In genomic region chr18:24055009-24055804, GRCh38 we compare ENCODE assay signal across 13 cellular contexts. TPM values are rescaled to one million over a fixed set of nuclear protein-coding genes. Genes with fewer than 3 reads are reported as not detected.
DNase-seq lines count a peak whose midpoint lies in the region; ATAC-seq and TF ChIP-seq lines count a peak whose summit lies in the region.
"Had no signal": no experiment of that assay in that cellular context is flagged by ENCODE, and none has a peak within 500 bp of the region (broad histone marks: within the 10 kb centered on the region; RNA-seq: fewer than 3 reads in every experiment).

No MANE protein-coding gene starts in this region.

- H3K36me3 ChIP-seq in BLaER1 treated with 17β-estradiol and CSF1 and Interleukin-3, amounts not matched to agents 10 nM and 100 nM: peaks cover 3 to 30% (median 13%) of the 10 kb centered on the region in 11 experiments; a peak in 14 of 22 replicates
- H3K36me3 ChIP-seq in OCI-LY7 (ENCODE audit: insufficient read depth, low read length) (no peaks in the 10 kb centered on the region), SJCRH30 (no peaks in the 10 kb centered on the region)
- H3K36me3 ChIP-seq: gastroesophageal sphincter, Peyer's patch had no signal

- intact Hi-C loops in OCI-LY7 (cut with micrococcal nuclease; ENCODE audit: unreplicated experiment): loop anchor here (5.0 kb wide), 1 partner anchor 52 kb away; no protein-coding TSS in a partner anchor

- H3K9me3 Mint-ChIP-seq in immature natural killer cell: no peaks in the 10 kb centered on the region
- peaks cover 9% of the 10 kb centered on the region for H3K9me3 Mint-ChIP-seq in WTC11

- TF ChIP-seq CTCF in OCI-LY7 (conservative IDR thresholded peaks at IDR 0.05; ENCODE audit: low read length) (no peak), WTC11 (IDR thresholded peaks at IDR 0.05) (no peak)

- H3K9me2 ChIP-seq in OCI-LY7 (ENCODE audit: insufficient read depth, low read length): no peaks in the 10 kb centered on the region

- no peak overlapping the region for H3K9ac ChIP-seq in BLaER1 treated with 17β-estradiol and CSF1 and Interleukin-3, amounts not matched to agents 10 nM and 100 nM

- no peak overlapping the region for H2AFZ ChIP-seq in OCI-LY7 (ENCODE audit: low read length)

- BruUV-seq in OCI-LY7 (replicated peaks; lab: Mats Ljungman, UMichigan): TSS peak; percentile 14

- peaks cover 0 to 98% (median 50%) of the 10 kb centered on the region in 11 experiments; a peak in 15 of 22 replicates for H4K20me1 ChIP-seq in BLaER1 treated with 17β-estradiol and CSF1 and Interleukin-3, amounts not matched to agents 10 nM and 100 nM
- H4K20me1 ChIP-seq in OCI-LY7 (ENCODE audit: insufficient read depth, low read length): 0 out of 2 replicates have a peak, but pooled peaks cover 6% of the 10 kb centered on the region

- H3K36me3 Mint-ChIP-seq in immature natural killer cell: peaks cover 0 to 5% (median 3%) of the 10 kb centered on the region in 3 donors
- peaks cover 7% of the 10 kb centered on the region; the same call in 1 of the 2 replicates for H3K36me3 Mint-ChIP-seq in WTC11

- H3K4me1 Mint-ChIP-seq in immature natural killer cell (peaks cover 71 to 88% of the 10 kb centered on the region in 2 donors), WTC11 (peaks cover 32% of the 10 kb centered on the region)

- H3K4me3 ChIP-seq in BLaER1 treated with 17β-estradiol and CSF1 and Interleukin-3, amounts not matched to agents 10 nM and 100 nM: no peak overlapping the region
- H3K4me3 ChIP-seq in OCI-LY7 (ENCODE audit: low read depth, low read length, poor library complexity, severe bottlenecking) (no peak overlapping the region), SJCRH30 (no peak overlapping the region)
- H3K4me3 ChIP-seq: gastroesophageal sphincter, Peyer's patch had no signal

- peaks cover 5 to 21% (median 16%) of the 10 kb centered on the region in 11 experiments; a peak in 15 of 22 replicates for H3K9me3 ChIP-seq in BLaER1 treated with 17β-estradiol and CSF1 and Interleukin-3, amounts not matched to agents 10 nM and 100 nM (replicated peaks in 1 of 11)
- H3K9me3 ChIP-seq in OCI-LY7 (ENCODE audit: low read length) (no peaks in the 10 kb centered on the region), SJCRH30 (replicated peaks) (no peaks in the 10 kb centered on the region)
- H3K9me3 ChIP-seq: gastroesophageal sphincter, Peyer's patch had no signal

- no peaks in the 10 kb centered on the region for H3K27me3 ChIP-seq in BLaER1 treated with 17β-estradiol and CSF1 and Interleukin-3, amounts not matched to agents 10 nM and 100 nM
- no peaks in the 10 kb centered on the region for H3K27me3 ChIP-seq in SJCRH30
- H3K27me3 ChIP-seq: gastroesophageal sphincter, Peyer's patch had no signal

- H3K4me3 Mint-ChIP-seq in immature natural killer cell (peak overlapping the region in 4 of 5 donors; percentile 4 to 17 (median 8)), WTC11 (no peak overlapping the region)
- H3K4me3 Mint-ChIP-seq: endodermal cell had no signal

- POLR2A ChIA-PET in OCI-LY7 (lab: Charles Lee): interaction anchor here (0.6 to 1.1 kb wide), 5 partner anchors 10 to 77 kb away, joined by 3 to 4 read pairs (median 3); no protein-coding TSS in a partner anchor
- POLR2A ChIA-PET in WTC11 (lab: Charles Lee): no interaction called here

- ATAC-seq in GM18867 (IDR thresholded peaks at IDR 0.05; ENCODE audit: unreplicated experiment): peak; percentile 66
- ATAC-seq in WTC11: no peak
- ATAC-seq: gastroesophageal sphincter had no signal

- H3K79me2 ChIP-seq in OCI-LY7 (ENCODE audit: insufficient read depth, low read depth, low read length): peaks cover 35% of the 10 kb centered on the region; the same call in 1 of the 2 replicates

- DNase-seq in OCI-LY7 (ENCODE audit: low spot score) (no peak), immature natural killer cell (no peak), NCI-H1930 (lab: John Stamatoyannopoulos, UW) (no peak), WTC11 (ENCODE audit: low spot score) (no peak), SJCRH30 (no peak), DMS 273 (lab: John Stamatoyannopoulos, UW; ENCODE audit: unreplicated experiment) (no peak)
- DNase-seq: endodermal cell, NCI-H446 treated with DMSO at 0.1 percent for 48 hours, Peyer's patch, substantia nigra had no signal

- no peak overlapping the region for H3K27ac ChIP-seq in BLaER1 treated with 17β-estradiol and CSF1 and Interleukin-3, amounts not matched to agents 10 nM and 100 nM
- H3K27ac ChIP-seq in OCI-LY7 (ENCODE audit: low read depth, low read length, poor library complexity, severe bottlenecking) (no peak overlapping the region), SJCRH30 (no peak overlapping the region)
- H3K27ac ChIP-seq: Peyer's patch had no signal

- CTCF ChIA-PET in OCI-LY7 (lab: Charles Lee; ENCODE audit: unreplicated experiment): no interaction called here
- CTCF ChIA-PET in WTC11 (lab: Charles Lee): interaction anchor here (0.6 to 1.3 kb wide), 2 partner anchors 39 to 935 kb away, joined by 4 read pairs; no protein-coding TSS in a partner anchor

- H3K4me2 ChIP-seq in BLaER1 treated with 17β-estradiol and CSF1 and Interleukin-3, amounts not matched to agents 10 nM and 100 nM: peak overlapping the region in 8 of 11 experiments; percentile 3 to 53 (median 31); a peak in 12 of 22 replicates
- H3K4me2 ChIP-seq in OCI-LY7 (ENCODE audit: low read length): peak overlapping the region; percentile 15; the same call in 1 of the 2 replicates

- H3K4me1 ChIP-seq in BLaER1 treated with 17β-estradiol and CSF1 and Interleukin-3, amounts not matched to agents 10 nM and 100 nM: peaks cover 0 to 34% (median 20%) of the 10 kb centered on the region in 10 experiments; a peak in 15 of 20 replicates
- H3K4me1 ChIP-seq in OCI-LY7 (ENCODE audit: insufficient read depth, low read length, poor library complexity, severe bottlenecking) (peaks cover 23% of the 10 kb centered on the region), SJCRH30 (peaks cover 5% of the 10 kb centered on the region; the same call in 1 of the 2 replicates)

- H3K27ac Mint-ChIP-seq in immature natural killer cell (peak overlapping the region in 5 of 6 donors; percentile 17 to 86 (median 65)), WTC11 (no peak overlapping the region)
- H3K27ac Mint-ChIP-seq: endodermal cell had no signal

- peaks cover 0 to 2% (median 0%) of the 10 kb centered on the region in 3 donors for H3K27me3 Mint-ChIP-seq in immature natural killer cell (ENCODE audit: low read depth in 3 of 3)
- no peaks in the 10 kb centered on the region for H3K27me3 Mint-ChIP-seq in WTC11 (ENCODE audit: low read depth)

TF ChIP-seq in WTC11, 78 proteins besides CTCF, POLR2A, EP300 and RAD21:
- TF ChIP-seq, protein P1, sequence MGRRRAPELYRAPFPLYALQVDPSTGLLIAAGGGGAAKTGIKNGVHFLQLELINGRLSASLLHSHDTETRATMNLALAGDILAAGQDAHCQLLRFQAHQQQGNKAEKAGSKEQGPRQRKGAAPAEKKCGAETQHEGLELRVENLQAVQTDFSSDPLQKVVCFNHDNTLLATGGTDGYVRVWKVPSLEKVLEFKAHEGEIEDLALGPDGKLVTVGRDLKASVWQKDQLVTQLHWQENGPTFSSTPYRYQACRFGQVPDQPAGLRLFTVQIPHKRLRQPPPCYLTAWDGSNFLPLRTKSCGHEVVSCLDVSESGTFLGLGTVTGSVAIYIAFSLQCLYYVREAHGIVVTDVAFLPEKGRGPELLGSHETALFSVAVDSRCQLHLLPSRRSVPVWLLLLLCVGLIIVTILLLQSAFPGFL (CRISPR knock-in tag; IDR thresholded peaks at IDR 0.05; ENCODE audit: borderline replicate concordance): no peak
- TF ChIP-seq, protein P2, sequence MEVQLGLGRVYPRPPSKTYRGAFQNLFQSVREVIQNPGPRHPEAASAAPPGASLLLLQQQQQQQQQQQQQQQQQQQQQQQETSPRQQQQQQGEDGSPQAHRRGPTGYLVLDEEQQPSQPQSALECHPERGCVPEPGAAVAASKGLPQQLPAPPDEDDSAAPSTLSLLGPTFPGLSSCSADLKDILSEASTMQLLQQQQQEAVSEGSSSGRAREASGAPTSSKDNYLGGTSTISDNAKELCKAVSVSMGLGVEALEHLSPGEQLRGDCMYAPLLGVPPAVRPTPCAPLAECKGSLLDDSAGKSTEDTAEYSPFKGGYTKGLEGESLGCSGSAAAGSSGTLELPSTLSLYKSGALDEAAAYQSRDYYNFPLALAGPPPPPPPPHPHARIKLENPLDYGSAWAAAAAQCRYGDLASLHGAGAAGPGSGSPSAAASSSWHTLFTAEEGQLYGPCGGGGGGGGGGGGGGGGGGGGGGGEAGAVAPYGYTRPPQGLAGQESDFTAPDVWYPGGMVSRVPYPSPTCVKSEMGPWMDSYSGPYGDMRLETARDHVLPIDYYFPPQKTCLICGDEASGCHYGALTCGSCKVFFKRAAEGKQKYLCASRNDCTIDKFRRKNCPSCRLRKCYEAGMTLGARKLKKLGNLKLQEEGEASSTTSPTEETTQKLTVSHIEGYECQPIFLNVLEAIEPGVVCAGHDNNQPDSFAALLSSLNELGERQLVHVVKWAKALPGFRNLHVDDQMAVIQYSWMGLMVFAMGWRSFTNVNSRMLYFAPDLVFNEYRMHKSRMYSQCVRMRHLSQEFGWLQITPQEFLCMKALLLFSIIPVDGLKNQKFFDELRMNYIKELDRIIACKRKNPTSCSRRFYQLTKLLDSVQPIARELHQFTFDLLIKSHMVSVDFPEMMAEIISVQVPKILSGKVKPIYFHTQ (CRISPR knock-in tag; IDR thresholded peaks at IDR 0.05): no peak
- TF ChIP-seq JUN (CRISPR knock-in tag; IDR thresholded peaks at IDR 0.05): no peak
TF ChIP-seq in WTC11: peak in this region for 0.

RNA-seq across cellular contexts. Expression of gene TTC39C, which starts 40.7 kb away (rescaled TPM):
- total RNA-seq in OCI-LY7 (2014; rRNA removed; shearing (Covaris generic)): 31.4 and 33.4 TPM in 2 replicates
- total RNA-seq in OCI-LY7 (2022) (47.0 TPM in 2 replicates), WTC11 (2021) (28.8 to 57.3 TPM (median 31.4 TPM) in 3 replicates)
- 10 to 100 TPM; 18.3 to 26.7 (median 25.0) TPM for polyA plus RNA-seq in immature natural killer cell
- total RNA-seq in SJCRH30 (2014; rRNA removed; shearing (Covaris generic)): 12.6 and 13.7 TPM in 2 replicates
